16 cellular contexts compared by ENCODE assay signal in genomic region chr1:226884116-226884515, GRCh38. TPM values are rescaled to one million over a fixed set of nuclear protein-coding genes. Genes with fewer than 3 reads are reported as not detected.
DNase-seq lines count a peak whose midpoint lies in the region; ATAC-seq and TF ChIP-seq lines count a peak whose summit lies in the region.
"Had no signal": no experiment of that assay in that cellular context is flagged by ENCODE, and none has a peak within 500 bp of the region (broad histone marks: within the 10 kb centered on the region; RNA-seq: fewer than 3 reads in every experiment).

No MANE protein-coding gene starts in this region.

- no peaks in the 10 kb centered on the region for H3K36me3 ChIP-seq in BLaER1
- H3K36me3 ChIP-seq in OCI-LY7 (ENCODE audit: insufficient read depth, low read length) = no peaks in the 10 kb centered on the region
- peaks cover 0 to 3% (median 1%) of the 10 kb centered on the region in 4 donors for H3K36me3 ChIP-seq in right lobe of liver
- H3K36me3 ChIP-seq in gastrocnemius medialis = peaks cover 0 to 31% of the 10 kb centered on the region in 2 donors

- peak; percentile 50 for DNase-seq in DMS53 treated with DMSO at 0.1 percent for 48 hours (lab: John Stamatoyannopoulos, UW; ENCODE audit: unreplicated experiment)
- peak; percentile 26 for DNase-seq in OCI-LY7 (ENCODE audit: low spot score)
- no peak for DNase-seq in effector memory CD8-positive, alpha-beta T cell
- no peak for DNase-seq in mesothelial cell of epicardium (ENCODE audit: low spot score in 2 of 2, unreplicated experiment in 2 of 2)
- no peak for DNase-seq in DMS114 treated with DMSO at 0.1 percent for 48 hours (lab: John Stamatoyannopoulos, UW; ENCODE audit: unreplicated experiment)
- no peak for DNase-seq in right lobe of liver
- DNase-seq in gastrocnemius medialis = no peak
- DNase-seq: activated T-cell treated with anti-CD3 and anti-CD28 coated beads, Interleukin-2, amount 50 U/mL, for 1 hour; endodermal cell; GDM1; H7; NCI-H1105; SHP77; stimulated activated CD4-positive, alpha-beta T cell treated with anti-CD3 and anti-CD28 coated beads, Interleukin-2, amount 100 ng/mL, for 48 hours had no signal

- no peaks in the 10 kb centered on the region for H3K27me3 Mint-ChIP-seq in effector memory CD8-positive, alpha-beta T cell
- H3K27me3 Mint-ChIP-seq in mesothelial cell of epicardium (ENCODE audit: low read depth) = no peaks in the 10 kb centered on the region
- H3K27me3 Mint-ChIP-seq: stimulated activated memory B cell treated with anti-CD40 and anti-IgM and Interleukin-4, amounts not matched to agents 10 μg/mL and 1 μg/mL and 100 μg/mL, for 72 hours had no signal

- peak overlapping the region in 1 of 2 donors; percentile 23 for H3K4me3 Mint-ChIP-seq in effector memory CD8-positive, alpha-beta T cell
- no peak overlapping the region for H3K4me3 Mint-ChIP-seq in mesothelial cell of epicardium
- H3K4me3 Mint-ChIP-seq: endodermal cell had no signal

- CTCF ChIA-PET in OCI-LY7 (lab: Charles Lee; ENCODE audit: unreplicated experiment) = interaction anchor here (1.1 kb wide), 2 partner anchors 196 to 279 kb away, joined by 3 read pairs; no protein-coding TSS in a partner anchor

- no peak for TF ChIP-seq CTCF in OCI-LY7 (conservative IDR thresholded peaks at IDR 0.05; ENCODE audit: low read length)
- TF ChIP-seq CTCF in mesothelial cell of epicardium (IDR thresholded peaks at IDR 0.05; ENCODE audit: unreplicated experiment) = no peak
- TF ChIP-seq CTCF in right lobe of liver (IDR thresholded peaks at IDR 0.05) = no peak
- no peak for TF ChIP-seq CTCF in gastrocnemius medialis (IDR thresholded peaks at IDR 0.05 in 4 of 5, conservative IDR thresholded peaks at IDR 0.05 in 1 of 5)

- H3K4me3 ChIP-seq in BLaER1 (no peak overlapping the region), OCI-LY7 (ENCODE audit: low read depth, low read length, poor library complexity, severe bottlenecking) (no peak overlapping the region), right lobe of liver (no peak overlapping the region), gastrocnemius medialis (no peak overlapping the region)

- no peak for ATAC-seq in effector memory CD8-positive, alpha-beta T cell (replicated peaks)
- no peak for ATAC-seq in right lobe of liver
- ATAC-seq in gastrocnemius medialis = no peak
- ATAC-seq: stimulated activated memory B cell treated with anti-CD40 and anti-IgM and Interleukin-4, amounts not matched to agents 10 μg/mL and 1 μg/mL and 100 μg/mL, for 72 hours had no signal

- H3K4me2 ChIP-seq in BLaER1 (peak overlapping the region; percentile 93), OCI-LY7 (ENCODE audit: low read length) (peak overlapping the region; percentile 30; the same call in 1 of the 2 replicates)

- in situ Hi-C loops in gastrocnemius medialis (cut with MboI; ENCODE audit: low sequenced_read_pairs in 4 of 4) = no loop called here

- peak overlapping the region; percentile 14 to 84 for H3K27ac Mint-ChIP-seq in effector memory CD8-positive, alpha-beta T cell
- H3K27ac Mint-ChIP-seq in mesothelial cell of epicardium = no peak overlapping the region
- H3K27ac Mint-ChIP-seq: endodermal cell had no signal

- H3K9ac ChIP-seq in BLaER1 = no peak overlapping the region

- H3K9me2 ChIP-seq in OCI-LY7 (ENCODE audit: insufficient read depth, low read length) = no peaks in the 10 kb centered on the region

- no peak for TF ChIP-seq POLR2A in right lobe of liver (IDR thresholded peaks at IDR 0.05)
- TF ChIP-seq POLR2A in gastrocnemius medialis (IDR thresholded peaks at IDR 0.05) = no peak

- H3K9me3 ChIP-seq in BLaER1 (no peaks in the 10 kb centered on the region), OCI-LY7 (ENCODE audit: low read length) (no peaks in the 10 kb centered on the region), right lobe of liver (no peaks in the 10 kb centered on the region), gastrocnemius medialis (no peaks in the 10 kb centered on the region)

- peaks cover 9% of the 10 kb centered on the region for H3K36me3 Mint-ChIP-seq in effector memory CD8-positive, alpha-beta T cell (ENCODE audit: insufficient read depth)
- peaks cover 13% of the 10 kb centered on the region for H3K36me3 Mint-ChIP-seq in mesothelial cell of epicardium

- peaks cover 24 to 30% of the 10 kb centered on the region in 2 donors for H3K4me1 Mint-ChIP-seq in effector memory CD8-positive, alpha-beta T cell (ENCODE audit: low read depth in 2 of 2)
- peaks cover 18% of the 10 kb centered on the region for H3K4me1 Mint-ChIP-seq in mesothelial cell of epicardium

- H3K4me1 ChIP-seq in BLaER1 = peaks cover 87% of the 10 kb centered on the region
- H3K4me1 ChIP-seq in OCI-LY7 (ENCODE audit: insufficient read depth, low read length, poor library complexity, severe bottlenecking) = peaks cover 45% of the 10 kb centered on the region
- H3K4me1 ChIP-seq in right lobe of liver = peaks cover 0 to 16% (median 8%) of the 10 kb centered on the region in 4 donors
- H3K4me1 ChIP-seq in gastrocnemius medialis = peaks cover 0 to 12% of the 10 kb centered on the region in 2 donors

- no TSS peak for BruUV-seq in OCI-LY7 (replicated peaks; lab: Mats Ljungman, UMichigan)

- intact Hi-C loops in OCI-LY7 (cut with micrococcal nuclease; ENCODE audit: unreplicated experiment) = no loop called here
- intact Hi-C loops in right lobe of liver (cut with DNase I) = no loop called here
- intact Hi-C loops in gastrocnemius medialis (cut with DNase I; ENCODE audit: low total_unique reads) = no loop called here

- no peaks in the 10 kb centered on the region for H3K9me3 Mint-ChIP-seq in effector memory CD8-positive, alpha-beta T cell
- H3K9me3 Mint-ChIP-seq in mesothelial cell of epicardium = no peaks in the 10 kb centered on the region
- H3K9me3 Mint-ChIP-seq: endodermal cell; stimulated activated memory B cell treated with anti-CD40 and anti-IgM and Interleukin-4, amounts not matched to agents 10 μg/mL and 1 μg/mL and 100 μg/mL, for 72 hours had no signal

- 52% methylated on average over 3 of the region's 5 CpGs for WGBS in right lobe of liver (ENCODE audit: insufficient coverage, low coverage, low lambda C conversion rate, missing lambda C conversion rate)

- POLR2A ChIA-PET in OCI-LY7 (lab: Charles Lee) = interaction anchor here (0.7 to 2.4 kb wide), 9 partner anchors 9 to 1373 kb away, joined by 3 to 13 read pairs (median 4); partner anchors contain the start of gene ITPKB

- peak overlapping the region; percentile 45; the same call in 1 of the 2 replicates for H2AFZ ChIP-seq in OCI-LY7 (ENCODE audit: low read length)

- H3K79me2 ChIP-seq in OCI-LY7 (ENCODE audit: insufficient read depth, low read depth, low read length) = no peaks in the 10 kb centered on the region

- H3K27me3 ChIP-seq in BLaER1 (no peaks in the 10 kb centered on the region), right lobe of liver (no peaks in the 10 kb centered on the region), gastrocnemius medialis (no peaks in the 10 kb centered on the region)

- H4K20me1 ChIP-seq in BLaER1 = no peaks in the 10 kb centered on the region
- H4K20me1 ChIP-seq in OCI-LY7 (ENCODE audit: insufficient read depth, low read length) = no peaks in the 10 kb centered on the region

- H3K27ac ChIP-seq in BLaER1 (peak overlapping the region; percentile 74; the same call in 1 of the 2 replicates), OCI-LY7 (ENCODE audit: low read depth, low read length, poor library complexity, severe bottlenecking) (no peak overlapping the region), right lobe of liver (no peak overlapping the region), gastrocnemius medialis (no peak overlapping the region)

RNA-seq across cellular contexts. Expression of gene PSEN2, which starts 13.7 kb away (rescaled TPM):
- total RNA-seq in OCI-LY7 (2014; rRNA removed; shearing (Covaris generic)) = 1.2 and 1.7 TPM in 2 replicates
- total RNA-seq in OCI-LY7 (2022) = 0.48 TPM in 1 of 2 replicates, not detected in the other
- total RNA-seq in mesothelial cell of epicardium = 12.4 to 14.0 TPM (median 13.4 TPM) in 3 replicates
- 10 to 100 TPM; 11.8 to 22.7 (median 15.7) TPM for total RNA-seq in right lobe of liver
- 10 to 100 TPM; 24.8 to 41.4 (median 34.1) TPM for total RNA-seq in gastrocnemius medialis

RNA-seq across cellular contexts. Expression of gene COQ8A, which starts 56.0 kb away (rescaled TPM):
- total RNA-seq in OCI-LY7 (2014; rRNA removed; shearing (Covaris generic)) = 14.2 and 19.4 TPM in 2 replicates
- total RNA-seq in OCI-LY7 (2022) (19.6 and 22.7 TPM in 2 replicates), mesothelial cell of epicardium (17.7 to 22.7 TPM (median 19.9 TPM) in 3 replicates), right lobe of liver (10 to 100 TPM; 51.6 to 78.1 (median 69.6) TPM), gastrocnemius medialis (1,000 to 10,000 TPM in 3 of 4 donors, 100 to 1,000 TPM in 1; 950 to 2,403 (median 1,384) TPM)

Comparison
In these comparisons a context has a peak if more than half of its experiments do, and no peak if none do; other contexts are left out.
1. DNase-seq: peak in DMS53 treated with DMSO at 0.1 percent for 48 hours (single experiment) and OCI-LY7 (single experiment); none in effector memory CD8-positive, alpha-beta T cell (0 of 3), mesothelial cell of epicardium (0 of 2), DMS114 treated with DMSO at 0.1 percent for 48 hours (single experiment), right lobe of liver (0 of 3) and gastrocnemius medialis (0 of 2).
2. RNA of gene COQ8A, which starts 56.0 kb away (total RNA-seq): 950 to 2,403 TPM in gastrocnemius medialis; 51.6 to 78.1 TPM in right lobe of liver, 17.7 to 22.7 TPM in mesothelial cell of epicardium and 14.2 to 22.7 TPM in OCI-LY7; every median in the first group is over 10 times any median in the second.